Comparison of ENCODE assay signal across 9 cellular contexts in genomic region chr6:31730631-31731086, GRCh38. TPM values are rescaled to one million over a fixed set of nuclear protein-coding genes. Genes with fewer than 3 reads are reported as not detected.
A peak's percentile ranks its signal among the peaks of the same experiment; 100 is the strongest.
DNase-seq lines count a peak whose midpoint lies in the region; ATAC-seq and TF ChIP-seq lines count a peak whose summit lies in the region.
"Had no signal": no experiment of that assay in that cellular context is flagged by ENCODE, and none has a peak within 500 bp of the region (broad histone marks: within the 10 kb centered on the region; RNA-seq: fewer than 3 reads in every experiment).

No MANE protein-coding gene starts in this region.

- peaks cover 25% of the 10 kb centered on the region for H3K79me2 ChIP-seq in KMS-11 (ENCODE audit: insufficient read depth, low read depth)

- no peaks in the 10 kb centered on the region for H3K27me3 Mint-ChIP-seq in natural killer cell treated with Interleukin-12 subunit alpha and Interleukin-12 subunit beta and Interleukin-15 and Interleukin-18, amount 100 ng/mL, for 72 hours

- H3K36me3 ChIP-seq in KMS-11 (ENCODE audit: insufficient read depth): peaks cover 7% of the 10 kb centered on the region; the same call in 1 of the 2 replicates

- H3K4me3 Mint-ChIP-seq in natural killer cell treated with Interleukin-12 subunit alpha and Interleukin-12 subunit beta and Interleukin-15 and Interleukin-18, amount 100 ng/mL, for 72 hours: peak overlapping the region; percentile 93

- no peak for DNase-seq in AG04450 (ENCODE audit: low read depth, low spot score)
- DNase-seq in coronary artery (ENCODE audit: low spot score): no peak
- DNase-seq in natural killer cell treated with Interleukin-12 subunit alpha and Interleukin-12 subunit beta and Interleukin-15 and Interleukin-18, amount 100 ng/mL, for 72 hours (ENCODE audit: low spot score): no peak
- DNase-seq in T1000 (lab: John Stamatoyannopoulos, UW): no peak
- DNase-seq in anterior cingulate cortex (lab: John Stamatoyannopoulos, UW): no peak
- no peak for DNase-seq in amniotic stem cell (lab: John Stamatoyannopoulos, UW)
- no peak for DNase-seq in GM19238 (ENCODE audit: insufficient read length, low spot score)

- peak overlapping the region; percentile 52; the same call in 1 of the 2 replicates for H3K4me2 ChIP-seq in KMS-11

- H3K27me3 ChIP-seq in AG04450 (ENCODE audit: control insufficient read depth, insufficient read depth, low read length) (no peaks in the 10 kb centered on the region), KMS-11 (ENCODE audit: insufficient read depth, low read depth) (no peaks in the 10 kb centered on the region)

- no peak overlapping the region; the same call in 1 of the 2 replicates for H3K4me3 ChIP-seq in AG04450 (ENCODE audit: low read depth, low read length)
- H3K4me3 ChIP-seq in KMS-11 (IDR thresholded peaks at IDR 0.05; ENCODE audit: insufficient read depth, low read depth, low read length): no peak overlapping the region
- H3K4me3 ChIP-seq in coronary artery: peak overlapping the region; percentile 91

- ATAC-seq in natural killer cell treated with Interleukin-12 subunit alpha and Interleukin-12 subunit beta and Interleukin-15 and Interleukin-18, amount 100 ng/mL, for 72 hours: no peak

- TF ChIP-seq CTCF in AG04450 (IDR thresholded peaks at IDR 0.05; ENCODE audit: low read depth, low read length): no peak
- no peak for TF ChIP-seq CTCF in KMS-11 (conservative IDR thresholded peaks at IDR 0.05; ENCODE audit: low read depth, low read length)
- no peak for TF ChIP-seq CTCF in coronary artery (IDR thresholded peaks at IDR 0.05)

- no peak overlapping the region for H2AFZ ChIP-seq in KMS-11 (ENCODE audit: low read depth)

- H3K4me1 ChIP-seq in KMS-11 (ENCODE audit: low read depth, poor library complexity, severe bottlenecking): peaks cover 27% of the 10 kb centered on the region

- peaks cover 65 to 66% of the 10 kb centered on the region in 2 donors for H3K4me1 Mint-ChIP-seq in natural killer cell treated with Interleukin-12 subunit alpha and Interleukin-12 subunit beta and Interleukin-15 and Interleukin-18, amount 100 ng/mL, for 72 hours (ENCODE audit: low read depth in 2 of 2)

- peaks cover 30% of the 10 kb centered on the region for H3K36me3 Mint-ChIP-seq in natural killer cell treated with Interleukin-12 subunit alpha and Interleukin-12 subunit beta and Interleukin-15 and Interleukin-18, amount 100 ng/mL, for 72 hours

- peak overlapping the region; percentile 51 to 68 for H3K27ac Mint-ChIP-seq in natural killer cell treated with Interleukin-12 subunit alpha and Interleukin-12 subunit beta and Interleukin-15 and Interleukin-18, amount 100 ng/mL, for 72 hours

- peaks cover 4% of the 10 kb centered on the region; the same call in 1 of the 2 replicates for H3K9me3 ChIP-seq in AG04450 (ENCODE audit: control insufficient read depth, insufficient read depth, low read length)

- H3K27ac ChIP-seq in AG04450 (ENCODE audit: low read depth, low read length): peak overlapping the region; percentile 90
- no peak overlapping the region for H3K27ac ChIP-seq in KMS-11
- H3K27ac ChIP-seq in coronary artery: peak overlapping the region; percentile 86 to 99

- POLR2A ChIA-PET in AG04450 (lab: Yijun Ruan, JAX): interaction anchor here (1.5 kb wide), 1 partner anchor 9 kb away, joined by 5 read pairs; the partner anchor contains the start of gene MSH5

- CTCF ChIA-PET in AG04450 (lab: Charles Lee): interaction anchor here (0.5 to 2.8 kb wide), 4 partner anchors 8 to 100 kb away, joined by 3 to 11 read pairs (median 6); partner anchors contain the start of gene MSH5

- no peaks in the 10 kb centered on the region for H3K9me3 Mint-ChIP-seq in natural killer cell treated with Interleukin-12 subunit alpha and Interleukin-12 subunit beta and Interleukin-15 and Interleukin-18, amount 100 ng/mL, for 72 hours

- H3K9ac ChIP-seq in KMS-11: no peak overlapping the region

- no peaks in the 10 kb centered on the region for H4K20me1 ChIP-seq in KMS-11 (ENCODE audit: insufficient read depth)

RNA-seq across cellular contexts. Expression of gene DDAH2, which starts 1.6 kb away (rescaled TPM):
- 44.4 and 59.1 TPM in 2 replicates for polyA plus RNA-seq in AG04450 (2011; rRNA removed)
- polyA minus RNA-seq in AG04450 (2011; rRNA and poly(A)+ RNA removed): 22.7 and 34.5 TPM in 2 replicates
- total RNA-seq in natural killer cell treated with Interleukin-12 subunit alpha and Interleukin-12 subunit beta and Interleukin-15 and Interleukin-18, amount 100 ng/mL, for 72 hours: 10 to 100 TPM; 18.8 to 24.4 TPM

RNA-seq across cellular contexts. Expression of gene CLIC1, which starts 5.7 kb away (rescaled TPM):
- polyA plus RNA-seq in AG04450 (2011; rRNA removed): 466 and 531 TPM in 2 replicates
- 384 and 467 TPM in 2 replicates for polyA minus RNA-seq in AG04450 (2011; rRNA and poly(A)+ RNA removed)
- total RNA-seq in natural killer cell treated with Interleukin-12 subunit alpha and Interleukin-12 subunit beta and Interleukin-15 and Interleukin-18, amount 100 ng/mL, for 72 hours: 100 to 1,000 TPM; 468 to 581 TPM

RNA-seq across cellular contexts. Expression of gene MPIG6B, which starts 7.5 kb away (rescaled TPM):
- not detected in 2 replicates for polyA plus RNA-seq in AG04450 (2011; rRNA removed)
- polyA minus RNA-seq in AG04450 (2011; rRNA and poly(A)+ RNA removed): not detected in 2 replicates
- total RNA-seq in natural killer cell treated with Interleukin-12 subunit alpha and Interleukin-12 subunit beta and Interleukin-15 and Interleukin-18, amount 100 ng/mL, for 72 hours: under 1 TPM in 1 of 2 donors, not detected in 1; 0.21 TPM
- total RNA-seq: dermis microvascular lymphatic vessel endothelial cell had no signal

RNA-seq across cellular contexts. Expression of gene LY6G6C, which starts 9.1 kb away (rescaled TPM):
- polyA plus RNA-seq in AG04450 (2011; rRNA removed): not detected in 2 replicates
- not detected in 2 replicates for polyA minus RNA-seq in AG04450 (2011; rRNA and poly(A)+ RNA removed)
- total RNA-seq in natural killer cell treated with Interleukin-12 subunit alpha and Interleukin-12 subunit beta and Interleukin-15 and Interleukin-18, amount 100 ng/mL, for 72 hours: not detected
- total RNA-seq: dermis microvascular lymphatic vessel endothelial cell had no signal

RNA-seq across cellular contexts. Expression of gene MSH5, which starts 9.1 kb away (rescaled TPM):
- 6.4 and 7.2 TPM in 2 replicates for polyA plus RNA-seq in AG04450 (2011; rRNA removed)
- 9.8 and 13.9 TPM in 2 replicates for polyA minus RNA-seq in AG04450 (2011; rRNA and poly(A)+ RNA removed)
- 100 to 1,000 TPM in 1 of 2 donors, 10 to 100 TPM in 1; 36.2 to 154 TPM for total RNA-seq in natural killer cell treated with Interleukin-12 subunit alpha and Interleukin-12 subunit beta and Interleukin-15 and Interleukin-18, amount 100 ng/mL, for 72 hours
